8 cellular contexts compared by ENCODE assay signal in the genomic region with DNA sequence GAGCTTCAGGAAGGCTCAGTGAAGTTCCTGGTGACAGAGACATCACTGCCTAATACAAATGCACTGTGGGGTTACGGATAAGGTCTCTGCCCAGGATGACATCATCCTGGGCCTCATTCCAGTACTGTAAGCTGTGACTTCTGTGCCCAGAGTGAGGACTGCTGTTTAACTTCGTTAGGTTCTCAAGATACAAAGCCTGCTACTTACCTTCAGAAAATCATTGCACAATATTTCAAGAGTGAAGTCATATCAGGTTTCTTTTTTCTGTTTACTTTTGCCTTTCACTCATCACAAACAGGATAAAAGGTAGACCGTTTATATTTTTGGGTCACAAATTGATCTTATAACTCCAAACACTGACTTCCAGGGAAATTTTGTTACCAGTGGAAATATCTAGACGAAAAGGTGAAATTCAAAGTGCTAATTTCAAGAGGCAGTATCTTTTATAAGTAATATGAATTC.
DNase-seq lines count a peak whose midpoint lies in the region; ATAC-seq lines count a peak whose summit lies in the region.

No MANE protein-coding gene starts in this region.

- DNase-seq in NCI-H226 (peak; percentile 17), pons (ENCODE audit: low spot score) (peak; percentile 53), mesenteric fat pad (ENCODE audit: low spot score) (no peak), NCI-H345 treated with DMSO at 0.1 percent for 48 hours (lab: John Stamatoyannopoulos, UW; ENCODE audit: unreplicated experiment) (no peak)
- no peak for DNase-seq in stimulated activated CD8-positive, alpha-beta memory T cell treated with anti-CD3 and anti-CD28 coated beads, Interleukin-4, amount 100 ng/mL, for 48 hours
- DNase-seq in activated naive CD4-positive, alpha-beta T cell (lab: John Stamatoyannopoulos, UW): no peak

- ATAC-seq in GM18511 (IDR thresholded peaks at IDR 0.05; ENCODE audit: unreplicated experiment): peak; percentile 56
- ATAC-seq in esophagus mucosa: peak; percentile 98

Comparison
In these comparisons a context has a peak if more than half of its experiments do, and no peak if none do; other contexts are left out.
1. DNase-seq: peak in NCI-H226 (single experiment) and pons (single experiment); none in mesenteric fat pad (single experiment), stimulated activated CD8-positive, alpha-beta memory T cell treated with anti-CD3 and anti-CD28 coated beads, Interleukin-4, amount 100 ng/mL, for 48 hours (single experiment), NCI-H345 treated with DMSO at 0.1 percent for 48 hours (single experiment) and activated naive CD4-positive, alpha-beta T cell (0 of 4).